Comparison of ENCODE assay signal across 17 cellular contexts in genomic region chr15:63880744-63881143, GRCh38. TPM values are rescaled to one million over a fixed set of nuclear protein-coding genes. Genes with fewer than 3 reads are reported as not detected.
DNase-seq lines count a peak whose midpoint lies in the region; FAIRE-seq and TF ChIP-seq lines count a peak whose summit lies in the region.
"Had no signal": no experiment of that assay in that cellular context is flagged by ENCODE, and none has a peak within 500 bp of the region (broad histone marks: within the 10 kb centered on the region; RNA-seq: fewer than 3 reads in every experiment).

No MANE protein-coding gene starts in this region.

- DNase-seq in GM12865 (ENCODE audit: low read depth): peak; percentile 82
- DNase-seq in endothelial cell of umbilical vein (ENCODE audit: low read depth, low spot score): peak; percentile 88
- no peak for DNase-seq in GOT3 (lab: John Stamatoyannopoulos, UW)
- DNase-seq in GM13977 (ENCODE audit: low spot score): no peak
- no peak for DNase-seq in NCI-H774 (lab: John Stamatoyannopoulos, UW)
- DNase-seq: activated CD4-positive, alpha-beta memory T cell treated with anti-CD3 and anti-CD28 coated beads for 36 hours; activated naive CD4-positive, alpha-beta T cell treated with Interleukin-2 at 50 U/mL for 16 hours; aorta; effector memory CD4-positive, alpha-beta T cell; left lung; NCI-H226; stimulated activated CD4-positive, alpha-beta T cell treated with anti-CD3 and anti-CD28 coated beads, Interleukin-1b, Interleukin-23, amount 100 ng/mL, for 48 hours; stomach; trophoblast cell; WERI-Rb-1 had no signal

- H3K9ac ChIP-seq in OCI-LY3 (ENCODE audit: low read length) (peak overlapping the region; percentile 46), endothelial cell of umbilical vein (replicated peaks; ENCODE audit: extremely low read depth, insufficient read depth, low read length) (no peak overlapping the region), skeletal muscle tissue (ENCODE audit: low read depth in 1 of 3, low read length in 3 of 3) (no peak overlapping the region)

- H3K36me3 ChIP-seq in OCI-LY3 (replicated peaks; ENCODE audit: low read depth, low read length) (no peaks in the 10 kb centered on the region), endothelial cell of umbilical vein (ENCODE audit: control insufficient read depth in 2 of 2, extremely low read depth in 1 of 2, insufficient read depth in 2 of 2, low read length in 2 of 2) (no peaks in the 10 kb centered on the region), skeletal muscle tissue (ENCODE audit: control insufficient read depth in 3 of 3, insufficient read depth in 3 of 3, low read length in 3 of 3) (no peaks in the 10 kb centered on the region)
- H3K36me3 ChIP-seq: left lung, stomach, WERI-Rb-1 had no signal

- peak; percentile 92 for FAIRE-seq in endothelial cell of umbilical vein (lab: Jason Lieb, UNC)

- H3K4me2 ChIP-seq in OCI-LY3 (ENCODE audit: low read length): peak overlapping the region; percentile 60
- no peak overlapping the region for H3K4me2 ChIP-seq in endothelial cell of umbilical vein (ENCODE audit: insufficient read depth, low read length)

- no peaks in the 10 kb centered on the region for H3K27me3 ChIP-seq in OCI-LY3 (ENCODE audit: low read depth, low read length)
- H3K27me3 ChIP-seq in endothelial cell of umbilical vein (ENCODE audit: control insufficient read depth in 2 of 2, insufficient read depth in 2 of 2, low read length in 2 of 2): no peaks in the 10 kb centered on the region
- H3K27me3 ChIP-seq in skeletal muscle tissue (ENCODE audit: control insufficient read depth in 3 of 3, insufficient read depth in 3 of 3, low read length in 3 of 3): no peaks in the 10 kb centered on the region
- H3K27me3 ChIP-seq: left lung, stomach had no signal

- CTCF ChIA-PET in endothelial cell of umbilical vein (lab: Charles Lee): interaction anchor here (0.8 to 2.6 kb wide), 10 partner anchors 10 to 158 kb away, joined by 3 to 15 read pairs (median 4); no protein-coding TSS in a partner anchor

- TF ChIP-seq CTCF in GM12865 (IDR thresholded peaks at IDR 0.05; ENCODE audit: insufficient read depth, low read depth, low read length, missing control alignments): no peak
- TF ChIP-seq CTCF in OCI-LY3 (IDR thresholded peaks at IDR 0.05; ENCODE audit: low read depth, low read length): no peak
- TF ChIP-seq CTCF in endothelial cell of umbilical vein (IDR thresholded peaks at IDR 0.05; ENCODE audit: extremely low read depth in 1 of 2, insufficient read depth in 1 of 2, low read depth in 1 of 2, low read length in 2 of 2): no peak
- no peak for TF ChIP-seq CTCF in GM13977 (IDR thresholded peaks at IDR 0.05; ENCODE audit: extremely low read depth, insufficient read depth, missing control alignments)

- peak overlapping the region; percentile 59; the same call in 1 of the 2 replicates for H3K27ac ChIP-seq in OCI-LY3 (ENCODE audit: low read length)
- H3K27ac ChIP-seq in endothelial cell of umbilical vein (ENCODE audit: insufficient read depth, low read depth, low read length): no peak overlapping the region
- H3K27ac ChIP-seq in skeletal muscle tissue (ENCODE audit: low read depth, low read length): peak overlapping the region; percentile 66
- H3K27ac ChIP-seq: left lung, stomach, WERI-Rb-1 had no signal

- POLR2A ChIA-PET in endothelial cell of umbilical vein (lab: Charles Lee): no interaction called here

- no TSS peak for BruUV-seq in endothelial cell of umbilical vein (replicated peaks; lab: Mats Ljungman, UMichigan)

- intact Hi-C loops in endothelial cell of umbilical vein (cut with micrococcal nuclease): no loop called here

- dilution Hi-C loops in endothelial cell of umbilical vein (cut with MboI; ENCODE audit: extremely low pct_ligation_motif_present, low sequenced_read_pairs): no loop called here

- H3K4me1 ChIP-seq in OCI-LY3 (ENCODE audit: low read length) (peaks cover 59% of the 10 kb centered on the region), endothelial cell of umbilical vein (ENCODE audit: control insufficient read depth, extremely low read depth, insufficient read depth, low read length) (peaks cover 5% of the 10 kb centered on the region), skeletal muscle tissue (ENCODE audit: control insufficient read depth in 3 of 3, insufficient read depth in 3 of 3, low read length in 3 of 3) (peaks cover 36 to 42% (median 36%) of the 10 kb centered on the region in 3 donors)

- no peak for TF ChIP-seq POLR2A in endothelial cell of umbilical vein (IDR thresholded peaks at IDR 0.05; ENCODE audit: low read depth, low read length)

- in situ Hi-C loops in GM13977 (cut with MboI; ENCODE audit: low pct_unique_long_range_greater_than_20kb, low sequenced_read_pairs, unreplicated experiment): loop anchor here (25.0 kb wide), 1 partner anchor 393 kb away; no protein-coding TSS in a partner anchor

- H3K79me2 ChIP-seq in OCI-LY3 (ENCODE audit: low read length) (no peaks in the 10 kb centered on the region), endothelial cell of umbilical vein (ENCODE audit: control insufficient read depth, insufficient read depth, low read length) (no peaks in the 10 kb centered on the region)

- H2AFZ ChIP-seq in OCI-LY3 (ENCODE audit: low read depth, low read length): no peak overlapping the region
- no peak overlapping the region for H2AFZ ChIP-seq in endothelial cell of umbilical vein (ENCODE audit: low read depth, low read length)

- H3K9me1 ChIP-seq in endothelial cell of umbilical vein (replicated peaks; ENCODE audit: control insufficient read depth, extremely low read depth, insufficient read depth, low read length): no peaks in the 10 kb centered on the region

- H3K9me3 ChIP-seq in OCI-LY3 (ENCODE audit: insufficient read depth, low read length): no peaks in the 10 kb centered on the region
- H3K9me3 ChIP-seq in endothelial cell of umbilical vein (replicated peaks; ENCODE audit: control insufficient read depth, insufficient read depth, low read length): no peaks in the 10 kb centered on the region
- no peaks in the 10 kb centered on the region for H3K9me3 ChIP-seq in skeletal muscle tissue (ENCODE audit: control insufficient read depth in 3 of 3, low read length in 3 of 3)
- H3K9me3 ChIP-seq: left lung, stomach had no signal

- H3K4me3 ChIP-seq in GM12865 (ENCODE audit: low read depth, low read length) (peak overlapping the region; percentile 32), OCI-LY3 (ENCODE audit: low read length) (peak overlapping the region; percentile 45), endothelial cell of umbilical vein (replicated peaks in 1 of 3; ENCODE audit: insufficient read depth in 1 of 3, low read depth in 1 of 3, low read length in 3 of 3) (no peak overlapping the region), skeletal muscle tissue (ENCODE audit: low read length in 3 of 3) (no peak overlapping the region)
- H3K4me3 ChIP-seq: left lung, stomach had no signal

- H4K20me1 ChIP-seq in OCI-LY3 (ENCODE audit: insufficient read depth, low read length) (no peaks in the 10 kb centered on the region), endothelial cell of umbilical vein (replicated peaks; ENCODE audit: control insufficient read depth, extremely low read depth, insufficient read depth, low read length) (no peaks in the 10 kb centered on the region)

TF ChIP-seq in endothelial cell of umbilical vein, 7 proteins besides CTCF, POLR2A, EP300 and RAD21:
- TF ChIP-seq GATA2 (IDR thresholded peaks at IDR 0.05; ENCODE audit: insufficient read depth, insufficient read length, low read depth, low read length) (no peak), FOS (IDR thresholded peaks at IDR 0.05; ENCODE audit: borderline replicate concordance, insufficient read depth, low read length) (no peak), JUN (IDR thresholded peaks at IDR 0.05; ENCODE audit: borderline replicate concordance, insufficient read depth, insufficient read length, low read depth) (no peak), POLR2AphosphoS5 (IDR thresholded peaks at IDR 0.05; ENCODE audit: insufficient read depth, low read depth, low read length) (no peak), EZH2 (IDR thresholded peaks at IDR 0.05; ENCODE audit: borderline replicate concordance, low read depth, low read length, severe bottlenecking) (no peak), MYC (IDR thresholded peaks at IDR 0.05; ENCODE audit: low read depth, low read length) (no peak)
- TF ChIP-seq, protein P1, sequence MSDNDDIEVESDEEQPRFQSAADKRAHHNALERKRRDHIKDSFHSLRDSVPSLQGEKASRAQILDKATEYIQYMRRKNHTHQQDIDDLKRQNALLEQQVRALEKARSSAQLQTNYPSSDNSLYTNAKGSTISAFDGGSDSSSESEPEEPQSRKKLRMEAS (IDR thresholded peaks at IDR 0.05; ENCODE audit: insufficient read depth, insufficient read length): no peak

RNA-seq across cellular contexts. Expression of gene HERC1, which starts 47.0 kb away (rescaled TPM):
- total RNA-seq in endothelial cell of umbilical vein: 104 and 109 TPM in 2 replicates
- 49.6 and 54.4 TPM in 2 replicates for polyA plus RNA-seq in endothelial cell of umbilical vein
- 59.9 and 64.0 TPM in 2 replicates for polyA plus RNA-seq in endothelial cell of umbilical vein (2011; cell fraction: cytosol; rRNA removed)
- 124 and 148 TPM in 2 replicates for polyA plus RNA-seq in endothelial cell of umbilical vein (2011; cell fraction: nucleus; rRNA removed)
- polyA plus RNA-seq in endothelial cell of umbilical vein (2012): 47.9 and 50.9 TPM in 2 replicates
- 213 and 253 TPM in 2 replicates for polyA minus RNA-seq in endothelial cell of umbilical vein
- polyA minus RNA-seq in endothelial cell of umbilical vein (2011; cell fraction: cytosol; rRNA and poly(A)+ RNA removed): 46.2 TPM
- polyA minus RNA-seq in endothelial cell of umbilical vein (2011; cell fraction: nucleus; rRNA and poly(A)+ RNA removed): 292 and 343 TPM in 2 replicates
- 101 TPM for total RNA-seq in skeletal muscle tissue

Comparison
In these comparisons a context has a peak if more than half of its experiments do, and no peak if none do; other contexts are left out.
1. DNase-seq: peak in GM12865 (single experiment) and endothelial cell of umbilical vein (single experiment); none in GOT3 (single experiment), GM13977 (single experiment) and NCI-H774 (single experiment).
2. H3K4me3 ChIP-seq: peak in GM12865 (single experiment) and OCI-LY3 (single experiment); none in endothelial cell of umbilical vein (0 of 3) and skeletal muscle tissue (0 of 3).